Comparison of ENCODE assay signal across 13 cellular contexts in genomic region chr19:4742717-4743646, GRCh38. TPM values are rescaled to one million over a fixed set of nuclear protein-coding genes. Genes with fewer than 3 reads are reported as not detected.
A peak's percentile ranks its signal among the peaks of the same experiment; 100 is the strongest.
DNase-seq lines count a peak whose midpoint lies in the region; ATAC-seq and TF ChIP-seq lines count a peak whose summit lies in the region.
"Had no signal": no experiment of that assay in that cellular context is flagged by ENCODE, and none has a peak within 500 bp of the region (broad histone marks: within the 10 kb centered on the region; RNA-seq: fewer than 3 reads in every experiment).

No MANE protein-coding gene starts in this region.

- no peak overlapping the region for H2AFZ ChIP-seq in trophoblast cell (ENCODE audit: insufficient read depth, low read length, poor library complexity)

- H4K8ac ChIP-seq in trophoblast cell (ENCODE audit: low read depth, low read length) = no peak overlapping the region

- H2AK5ac ChIP-seq in trophoblast cell (ENCODE audit: low read length) = no peak overlapping the region

- peak overlapping the region; percentile 32 for H4K91ac ChIP-seq in trophoblast cell (ENCODE audit: low read depth, low read length)

- H3K4me1 Mint-ChIP-seq in chondrocyte (ENCODE audit: low read depth) = peaks cover 35% of the 10 kb centered on the region
- H3K4me1 Mint-ChIP-seq in CD4-positive, alpha-beta T cell (ENCODE audit: low read depth) = no peaks in the 10 kb centered on the region

- H3K36me3 ChIP-seq in HUES6 (ENCODE audit: control insufficient read depth, insufficient read depth, low read length) (no peaks in the 10 kb centered on the region), trophoblast cell (ENCODE audit: control insufficient read depth in 1 of 2, insufficient read depth in 2 of 2, low read length in 2 of 2) (no peaks in the 10 kb centered on the region)
- H3K36me3 ChIP-seq: MG63 had no signal

- no peak overlapping the region for H3K23ac ChIP-seq in trophoblast cell (ENCODE audit: low read length)

- no peak overlapping the region for H3K18ac ChIP-seq in trophoblast cell (ENCODE audit: low read length)

- H3K79me2 ChIP-seq in trophoblast cell (ENCODE audit: control insufficient read depth, insufficient read depth, low read length, poor library complexity) = no peaks in the 10 kb centered on the region

- H3K27ac ChIP-seq in HUES6 (ENCODE audit: low read depth, low read length) (no peak overlapping the region), trophoblast cell (ENCODE audit: low read depth, low read length) (no peak overlapping the region)
- no peak overlapping the region for H3K27ac ChIP-seq in CD4-positive, alpha-beta T cell (ENCODE audit: low read depth, low read length)

- POLR2A ChIA-PET in CD4-positive, alpha-beta T cell (lab: Charles Lee) = no interaction called here

- H3K79me1 ChIP-seq in trophoblast cell (ENCODE audit: low read length) = no peaks in the 10 kb centered on the region

- CTCF ChIA-PET in CD4-positive, alpha-beta T cell (lab: Charles Lee) = no interaction called here

- no CpG with 5 or more reads among the region's 12 CpGs for WGBS in trophoblast cell (ENCODE audit: extremely low coverage, insufficient coverage, insufficient read length)

- H3K4me1 ChIP-seq in HUES6 (ENCODE audit: control insufficient read depth, insufficient read depth, low read length) = peaks cover 13% of the 10 kb centered on the region
- peaks cover 3 to 8% of the 10 kb centered on the region in 2 experiments for H3K4me1 ChIP-seq in trophoblast cell (ENCODE audit: control insufficient read depth in 1 of 2, insufficient read depth in 2 of 2, low read length in 2 of 2)
- H3K4me1 ChIP-seq: Caco-2 had no signal

- no peak for TF ChIP-seq CTCF in chondrocyte (IDR thresholded peaks at IDR 0.05)
- no peak for TF ChIP-seq CTCF in CD4-positive, alpha-beta T cell (IDR thresholded peaks at IDR 0.05)

- H3K27me3 Mint-ChIP-seq in chondrocyte (ENCODE audit: low read depth) = peaks cover 9% of the 10 kb centered on the region
- H3K27me3 Mint-ChIP-seq in CD4-positive, alpha-beta T cell = peaks cover 23% of the 10 kb centered on the region

- H3K4ac ChIP-seq in trophoblast cell (ENCODE audit: low read depth, low read length) = no peak overlapping the region

- intact Hi-C loops in CD4-positive, alpha-beta T cell (cut with DNase I, micrococcal nuclease) = no loop called here

- H2BK12ac ChIP-seq in trophoblast cell (ENCODE audit: low read length) = no peak overlapping the region

- H3K27me3 ChIP-seq in HUES6 (ENCODE audit: control insufficient read depth, insufficient read depth, low read length) = peaks cover 5% of the 10 kb centered on the region; the same call in 1 of the 2 replicates
- H3K27me3 ChIP-seq in trophoblast cell (ENCODE audit: insufficient read depth, low read length) = no peaks in the 10 kb centered on the region
- peaks cover 17% of the 10 kb centered on the region for H3K27me3 ChIP-seq in CD4-positive, alpha-beta T cell (ENCODE audit: control insufficient read depth, insufficient read depth, low read length)
- H3K27me3 ChIP-seq: MG63 had no signal

- no peak overlapping the region for H3K4me2 ChIP-seq in trophoblast cell (ENCODE audit: low read length)

- H3K14ac ChIP-seq in trophoblast cell (ENCODE audit: low read length) = no peak overlapping the region

- no peak overlapping the region for H3K4me3 Mint-ChIP-seq in chondrocyte (ENCODE audit: unreplicated experiment)
- H3K4me3 Mint-ChIP-seq in CD4-positive, alpha-beta T cell = no peak overlapping the region
- H3K4me3 Mint-ChIP-seq: activated T-cell treated with anti-CD3 and anti-CD28 coated beads, Interleukin-2, amount 50 U/mL, for 72 hours; natural killer cell treated with Interleukin-12 subunit alpha and Interleukin-12 subunit beta and Interleukin-15 and Interleukin-18, amount 100 ng/mL, for 72 hours had no signal

- H2BK120ac ChIP-seq in trophoblast cell (ENCODE audit: insufficient read depth, low read length, poor library complexity) = peak overlapping the region; percentile 12

- ATAC-seq in CD4-positive, alpha-beta T cell (ENCODE audit: poor library complexity) = no peak
- ATAC-seq in GM19452 (IDR thresholded peaks at IDR 0.05; ENCODE audit: unreplicated experiment) = no peak
- ATAC-seq: activated T-cell treated with anti-CD3 and anti-CD28 coated beads, Interleukin-2, amount 50 U/mL, for 72 hours had no signal

- no peak overlapping the region for H3K9ac ChIP-seq in HUES6 (ENCODE audit: low read length)
- H3K9ac ChIP-seq in trophoblast cell (ENCODE audit: low read length) = no peak overlapping the region

- peak overlapping the region; percentile 72 for H3K27ac Mint-ChIP-seq in chondrocyte (ENCODE audit: unreplicated experiment)
- no peak overlapping the region for H3K27ac Mint-ChIP-seq in CD4-positive, alpha-beta T cell
- H3K27ac Mint-ChIP-seq: activated T-cell treated with anti-CD3 and anti-CD28 coated beads, Interleukin-2, amount 50 U/mL, for 72 hours; natural killer cell treated with Interleukin-12 subunit alpha and Interleukin-12 subunit beta and Interleukin-15 and Interleukin-18, amount 100 ng/mL, for 72 hours had no signal

- H2BK5ac ChIP-seq in trophoblast cell (ENCODE audit: low read depth, low read length, poor library complexity) = peak overlapping the region; percentile 28

- H3K9me3 Mint-ChIP-seq in chondrocyte (ENCODE audit: low read depth) = no peaks in the 10 kb centered on the region
- no peaks in the 10 kb centered on the region for H3K9me3 Mint-ChIP-seq in CD4-positive, alpha-beta T cell
- H3K9me3 Mint-ChIP-seq: activated T-cell treated with anti-CD3 and anti-CD28 coated beads, Interleukin-2, amount 50 U/mL, for 72 hours; natural killer cell treated with Interleukin-12 subunit alpha and Interleukin-12 subunit beta and Interleukin-15 and Interleukin-18, amount 100 ng/mL, for 72 hours had no signal

- H3K36me3 Mint-ChIP-seq in chondrocyte (ENCODE audit: low read depth) = no peaks in the 10 kb centered on the region
- H3K36me3 Mint-ChIP-seq in CD4-positive, alpha-beta T cell (ENCODE audit: low read depth) = no peaks in the 10 kb centered on the region
- H3K36me3 Mint-ChIP-seq: natural killer cell treated with Interleukin-12 subunit alpha and Interleukin-12 subunit beta and Interleukin-15 and Interleukin-18, amount 100 ng/mL, for 72 hours had no signal

- H3K9me3 ChIP-seq in HUES6 (ENCODE audit: control insufficient read depth, insufficient read depth, low read depth, low read length) = no peaks in the 10 kb centered on the region
- H3K9me3 ChIP-seq in trophoblast cell (ENCODE audit: insufficient read depth, low read depth, low read length) = peaks cover 6% of the 10 kb centered on the region
- no peaks in the 10 kb centered on the region for H3K9me3 ChIP-seq in CD4-positive, alpha-beta T cell (ENCODE audit: control insufficient read depth, low read length)
- H3K9me3 ChIP-seq: Caco-2, MG63 had no signal

- DNase-seq in NCI-H2171 (lab: John Stamatoyannopoulos, UW) (peak; percentile 57), chondrocyte (ENCODE audit: low spot score) (no peak), trophoblast cell (no peak)
- DNase-seq in activated effector memory CD4-positive, alpha-beta T cell treated with Interleukin-2 at 50 U/mL for 16 hours = no peak
- DNase-seq in CD4-positive, alpha-beta T cell = no peak
- DNase-seq in stimulated activated CD4-positive, alpha-beta T cell treated with anti-CD3 and anti-CD28 coated beads, Interleukin-1b, Interleukin-23, amount 100 ng/mL, for 48 hours = no peak
- DNase-seq: activated T-cell treated with anti-CD3 and anti-CD28 coated beads, Interleukin-2, amount 50 U/mL, for 72 hours; Caco-2; MG63; stimulated activated CD4-positive, alpha-beta T cell treated with anti-CD3 and anti-CD28 coated beads, Interleukin-12 subunit alpha, Interleukin-12 subunit beta, amount 100 ng/mL, for 4 hours had no signal

- H3K4me3 ChIP-seq in HUES6 (ENCODE audit: low read depth, low read length) (peak overlapping the region; percentile 32), trophoblast cell (ENCODE audit: low read depth, low read length) (no peak overlapping the region)
- H3K4me3 ChIP-seq: MG63 had no signal

- no peak overlapping the region for H4K12ac ChIP-seq in trophoblast cell (ENCODE audit: low read depth, low read length)

RNA-seq across cellular contexts. Expression of gene DPP9, which starts 19.3 kb away (rescaled TPM):
- 31.5 to 41.5 TPM (median 38.7 TPM) in 3 replicates for total RNA-seq in chondrocyte
- polyA plus RNA-seq in trophoblast cell (2013) = 29.5 and 30.5 TPM in 2 replicates
- total RNA-seq in CD4-positive, alpha-beta T cell = 10 to 100 TPM; 67.9 to 72.8 TPM

RNA-seq across cellular contexts. Expression of gene FEM1A, which starts 48.6 kb away (rescaled TPM):
- total RNA-seq in chondrocyte = 11.1 to 12.3 TPM (median 11.4 TPM) in 3 replicates
- 6.2 TPM in 2 replicates for polyA plus RNA-seq in trophoblast cell (2013)
- total RNA-seq in CD4-positive, alpha-beta T cell = 10 to 100 TPM; 11.8 to 12.1 TPM
